In the genomic region with DNA sequence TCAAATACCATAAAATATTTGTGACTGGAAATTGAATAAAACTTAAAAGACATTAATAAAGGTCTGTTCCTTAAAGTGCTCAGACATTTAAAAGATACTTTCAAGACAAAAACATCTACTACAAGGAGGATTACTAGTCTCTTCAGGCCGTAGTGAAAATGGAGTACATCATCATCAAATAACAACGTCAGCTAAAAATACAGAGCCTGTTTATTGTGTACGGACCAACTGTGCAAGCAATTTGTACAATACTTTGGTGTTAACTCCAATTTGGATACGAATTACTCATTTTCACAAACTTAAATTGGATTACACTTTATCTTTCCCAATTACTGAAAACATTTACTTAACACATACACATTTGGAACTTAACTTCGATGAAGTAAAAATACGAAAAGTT, we compare ENCODE assay signal across 2 cellular contexts.
A peak's percentile ranks its signal among the peaks of the same experiment; 100 is the strongest.
TF ChIP-seq lines count a peak whose summit lies in the region.

No MANE protein-coding gene starts in this region.

TF ChIP-seq in A549, 52 proteins besides CTCF, POLR2A, EP300 and RAD21:
- TF ChIP-seq MYC (IDR thresholded peaks at IDR 0.05; ENCODE audit: borderline replicate concordance, low read length) = no peak
- TF ChIP-seq CBX2 (IDR thresholded peaks at IDR 0.05; ENCODE audit: borderline replicate concordance, low read depth) = no peak
- peak; percentile 73 for TF ChIP-seq MAFK (IDR thresholded peaks at IDR 0.05; ENCODE audit: partially characterized antibody)

TF ChIP-seq in IMR-90, 13 proteins besides CTCF, POLR2A, EP300 and RAD21:
- no peak for TF ChIP-seq SMC3 (IDR thresholded peaks at IDR 0.05; ENCODE audit: low read depth, low read length)
- TF ChIP-seq MAFK (IDR thresholded peaks at IDR 0.05; ENCODE audit: low read depth, low read length) = peak; percentile 63
- no peak for TF ChIP-seq CHD1 (IDR thresholded peaks at IDR 0.05; ENCODE audit: low read depth, low read length)
TF ChIP-seq in IMR-90: peak in this region for 1.
